Comparison of ENCODE assay signal across 8 cellular contexts in genomic region chr2:89213151-89213550, GRCh38.
A peak's percentile ranks its signal among the peaks of the same experiment; 100 is the strongest.
DNase-seq lines count a peak whose midpoint lies in the region; ATAC-seq, FAIRE-seq and TF ChIP-seq lines count a peak whose summit lies in the region.
"Not testable (repeated sequence)": the region's sequence is repeated elsewhere in the genome, so short reads cannot be mapped to it uniquely, and the experiment has no call there.

No MANE protein-coding gene starts in this region.

- not testable (repeated sequence) for H2AK9ac ChIP-seq in IMR-90 (replicated peaks; ENCODE audit: low read depth, low read length, poor library complexity)

- not testable (repeated sequence) for BruUV-seq in IMR-90 (replicated peaks; lab: Mats Ljungman, UMichigan); HepG2 (replicated peaks; lab: Mats Ljungman, UMichigan)

- not testable (repeated sequence) for H3K4me2 ChIP-seq in IMR-90 (ENCODE audit: low read depth, low read length); HepG2 (ENCODE audit: low read depth, low read length)

- H3K9me3 ChIP-seq in IMR-90 (ENCODE audit: control insufficient read depth, insufficient read depth, low read length); HepG2 (ENCODE audit: low read length): not testable (repeated sequence)

- H3K23ac ChIP-seq in IMR-90 (ENCODE audit: low read depth, low read length): not testable (repeated sequence)

- H3K27ac ChIP-seq in IMR-90 (ENCODE audit: insufficient read depth, low read length); HepG2 (ENCODE audit: extremely low read length, insufficient read depth, low read length): not testable (repeated sequence)

- not testable (repeated sequence) for H3K9me3 Mint-ChIP-seq in activated T-cell treated with anti-CD3 and anti-CD28 coated beads, Interleukin-2, amount 50 U/mL, for 72 hours; stimulated activated memory B cell treated with anti-CD40 and anti-IgM and Interleukin-4, amounts not matched to agents 10 μg/mL and 1 μg/mL and 100 μg/mL, for 72 hours

- not testable (repeated sequence) for H4K91ac ChIP-seq in IMR-90 (ENCODE audit: insufficient read depth, low read depth, low read length)

- FAIRE-seq in HepG2 (lab: Jason Lieb, UNC): not testable (repeated sequence)

- TF ChIP-seq POLR2A in IMR-90 (IDR thresholded peaks at IDR 0.05; ENCODE audit: low read depth, low read length); HepG2 (IDR thresholded peaks at IDR 0.05; ENCODE audit: insufficient read depth in 1 of 2, low read depth in 2 of 2, low read length in 2 of 2): not testable (repeated sequence)

- not testable (repeated sequence) for H4K20me1 ChIP-seq in IMR-90 (ENCODE audit: insufficient read depth, low read length); HepG2 (ENCODE audit: insufficient read depth, low read length)

- TF ChIP-seq EP300 in HepG2 (IDR thresholded peaks at IDR 0.05; ENCODE audit: low read depth in 2 of 2, low read length in 2 of 2); HepG2 (CRISPR knock-in tag; IDR thresholded peaks at IDR 0.05; ENCODE audit: borderline replicate concordance): not testable (repeated sequence)

- in situ Hi-C loops in Caki2 (cut with HindIII; ENCODE audit: low pct_unique_long_range_greater_than_20kb, low sequenced_read_pairs); IMR-90 (cut with MboI; ENCODE audit: low sequenced_read_pairs); HepG2 (cut with HindIII; ENCODE audit: extremely low pct_ligation_motif_present, low pct_unique_long_range_greater_than_20kb): not testable (repeated sequence)

- not testable (repeated sequence) for H3K9me1 ChIP-seq in IMR-90 (ENCODE audit: insufficient read depth, low read length)

- H3K18ac ChIP-seq in IMR-90 (ENCODE audit: low read depth, low read length): not testable (repeated sequence)

- not testable (repeated sequence) for H2BK15ac ChIP-seq in IMR-90 (ENCODE audit: low read depth, low read length)

- H2AK5ac ChIP-seq in IMR-90 (ENCODE audit: low read depth, low read length): not testable (repeated sequence)

- not testable (repeated sequence) for H3K9ac ChIP-seq in IMR-90 (ENCODE audit: low read depth, low read length); HepG2 (ENCODE audit: insufficient read depth, low read depth, low read length)

- WGBS in IMR-90 (ENCODE audit: extremely low coverage in 2 of 2, insufficient read length in 1 of 2), 2 experiments: no CpG with 5 or more reads among the region's 3 CpGs
- 0% methylated on average over 3 of the region's 3 CpGs for WGBS in HepG2 (ENCODE audit: low lambda C conversion rate)

- not testable (repeated sequence) for H3K36me3 Mint-ChIP-seq in activated T-cell treated with anti-CD3 and anti-CD28 coated beads, Interleukin-2, amount 50 U/mL, for 72 hours (ENCODE audit: insufficient read depth in 2 of 2); stimulated activated memory B cell treated with anti-CD40 and anti-IgM and Interleukin-4, amounts not matched to agents 10 μg/mL and 1 μg/mL and 100 μg/mL, for 72 hours

- CTCF ChIA-PET in IMR-90 (lab: Yijun Ruan, JAX); HepG2 (lab: Yijun Ruan, JAX; ENCODE audit: low intra/inter-chr PET ratio, low total read pairs): not testable (repeated sequence)

- not testable (repeated sequence) for H2AFZ ChIP-seq in IMR-90 (replicated peaks; ENCODE audit: low read length, poor library complexity); HepG2 (ENCODE audit: low read length)

- H3K4me1 ChIP-seq in IMR-90 (ENCODE audit: control insufficient read depth, insufficient read depth, low read length); HepG2 (ENCODE audit: insufficient read depth, low read length): not testable (repeated sequence)

- not testable (repeated sequence) for TF ChIP-seq RAD21 in IMR-90 (IDR thresholded peaks at IDR 0.05; ENCODE audit: low read length); HepG2 (CRISPR knock-in tag; IDR thresholded peaks at IDR 0.05)

- not testable (repeated sequence) for H3K36me3 ChIP-seq in IMR-90 (ENCODE audit: control insufficient read depth, insufficient read depth, low read length); HepG2 (replicated peaks in 1 of 2; ENCODE audit: control insufficient read depth in 1 of 2, insufficient read depth in 2 of 2, low read length in 2 of 2)

- H3K14ac ChIP-seq in IMR-90 (replicated peaks; ENCODE audit: low read depth, low read length): not testable (repeated sequence)

- not testable (repeated sequence) for H3K4me3 Mint-ChIP-seq in activated T-cell treated with anti-CD3 and anti-CD28 coated beads, Interleukin-2, amount 50 U/mL, for 72 hours; stimulated activated memory B cell treated with anti-CD40 and anti-IgM and Interleukin-4, amounts not matched to agents 10 μg/mL and 1 μg/mL and 100 μg/mL, for 72 hours

- dilution Hi-C loops in IMR-90 (cut with HindIII; ENCODE audit: low sequenced_read_pairs, unreplicated experiment): not testable (repeated sequence)

- H2BK5ac ChIP-seq in IMR-90 (ENCODE audit: low read depth, low read length, poor library complexity, severe bottlenecking): not testable (repeated sequence)

- POLR2A ChIA-PET in IMR-90 (lab: Charles Lee; ENCODE audit: unreplicated experiment); HepG2 (lab: Yijun Ruan, JAX): not testable (repeated sequence)

- peak; percentile 67 for ATAC-seq in GM21723 (IDR thresholded peaks at IDR 0.05; ENCODE audit: unreplicated experiment)
- not testable (repeated sequence) for ATAC-seq in IMR-90 (ENCODE audit: low read depth)
- ATAC-seq in activated T-cell treated with anti-CD3 and anti-CD28 coated beads, Interleukin-2, amount 50 U/mL, for 72 hours (replicated peaks in 1 of 2): peak; percentile 41 to 45
- peak; percentile 91 for ATAC-seq in HepG2
- ATAC-seq in stimulated activated memory B cell treated with anti-CD40 and anti-IgM and Interleukin-4, amounts not matched to agents 10 μg/mL and 1 μg/mL and 100 μg/mL, for 72 hours: peak; percentile 79

- not testable (repeated sequence) for H3K4me1 Mint-ChIP-seq in activated T-cell treated with anti-CD3 and anti-CD28 coated beads, Interleukin-2, amount 50 U/mL, for 72 hours (ENCODE audit: low read depth)
- H3K4me1 Mint-ChIP-seq in stimulated activated memory B cell treated with anti-CD40 and anti-IgM and Interleukin-4, amounts not matched to agents 10 μg/mL and 1 μg/mL and 100 μg/mL, for 72 hours: peaks cover 12% of the 10 kb centered on the region

- H3K27ac Mint-ChIP-seq in activated T-cell treated with anti-CD3 and anti-CD28 coated beads, Interleukin-2, amount 50 U/mL, for 72 hours; stimulated activated memory B cell treated with anti-CD40 and anti-IgM and Interleukin-4, amounts not matched to agents 10 μg/mL and 1 μg/mL and 100 μg/mL, for 72 hours: not testable (repeated sequence)

- not testable (repeated sequence) for H2BK120ac ChIP-seq in IMR-90 (ENCODE audit: low read depth, low read length)

- not testable (repeated sequence) for H4K5ac ChIP-seq in IMR-90 (ENCODE audit: low read depth, low read length)

- H3K27me3 Mint-ChIP-seq in activated T-cell treated with anti-CD3 and anti-CD28 coated beads, Interleukin-2, amount 50 U/mL, for 72 hours (ENCODE audit: low read depth); stimulated activated memory B cell treated with anti-CD40 and anti-IgM and Interleukin-4, amounts not matched to agents 10 μg/mL and 1 μg/mL and 100 μg/mL, for 72 hours: not testable (repeated sequence)

- not testable (repeated sequence) for H3K79me2 ChIP-seq in HepG2 (ENCODE audit: insufficient read depth, low read length)

- not testable (repeated sequence) for H3K4ac ChIP-seq in IMR-90 (ENCODE audit: low read depth, low read length)

- H3K27me3 ChIP-seq in IMR-90 (ENCODE audit: control insufficient read depth, insufficient read depth, low read length); HepG2 (ENCODE audit: control insufficient read depth in 1 of 2, insufficient read depth in 2 of 2, low read length in 2 of 2): not testable (repeated sequence)

- not testable (repeated sequence) for H3K79me1 ChIP-seq in IMR-90 (ENCODE audit: low read depth in 1 of 2, low read length in 2 of 2)

- not testable (repeated sequence) for H3K56ac ChIP-seq in IMR-90 (ENCODE audit: extremely low read depth, insufficient read depth, low read length)

- intact Hi-C loops in IMR-90 (cut with micrococcal nuclease); HepG2 (cut with micrococcal nuclease; ENCODE audit: unreplicated experiment): not testable (repeated sequence)

- not testable (repeated sequence) for H2BK20ac ChIP-seq in IMR-90 (ENCODE audit: low read depth, low read length)

- TF ChIP-seq CTCF in IMR-90 (conservative IDR thresholded peaks at IDR 0.05; ENCODE audit: low read depth, low read length): not testable (repeated sequence)
- TF ChIP-seq CTCF in HepG2 (CRISPR knock-in tag; IDR thresholded peaks at IDR 0.05): peak; percentile 25; the same call in 1 of the 2 replicates

- not testable (repeated sequence) for H4K8ac ChIP-seq in IMR-90 (ENCODE audit: low read depth in 2 of 2, low read length in 2 of 2)

- not testable (repeated sequence) for H3K4me3 ChIP-seq in IMR-90 (ENCODE audit: insufficient read depth, low read depth, low read length); HepG2 (replicated peaks in 1 of 3; ENCODE audit: insufficient read depth in 1 of 3, low read depth in 2 of 3, low read length in 3 of 3)

- DNase-seq in Caki2 (ENCODE audit: low read depth): peak; percentile 2
- peak; percentile 2 for DNase-seq in IMR-90
- DNase-seq in OCI-M1 (lab: John Stamatoyannopoulos, UW): peak; percentile 0
- not testable (repeated sequence) for DNase-seq in activated T-cell treated with anti-CD3 and anti-CD28 coated beads, Interleukin-2, amount 50 U/mL, for 72 hours
- peak; percentile 23 for DNase-seq in fibroblast of peridontal ligament (ENCODE audit: extremely low read depth)
- peak; percentile 10 for DNase-seq in HepG2 (ENCODE audit: low spot score)

TF ChIP-seq in HepG2, 621 proteins besides CTCF, POLR2A, EP300 and RAD21:
- TF ChIP-seq SMC3 (IDR thresholded peaks at IDR 0.05; ENCODE audit: low read length): peak; percentile 21; the same call in 1 of the 2 replicates
